16 cellular contexts compared by ENCODE assay signal in the genomic region with DNA sequence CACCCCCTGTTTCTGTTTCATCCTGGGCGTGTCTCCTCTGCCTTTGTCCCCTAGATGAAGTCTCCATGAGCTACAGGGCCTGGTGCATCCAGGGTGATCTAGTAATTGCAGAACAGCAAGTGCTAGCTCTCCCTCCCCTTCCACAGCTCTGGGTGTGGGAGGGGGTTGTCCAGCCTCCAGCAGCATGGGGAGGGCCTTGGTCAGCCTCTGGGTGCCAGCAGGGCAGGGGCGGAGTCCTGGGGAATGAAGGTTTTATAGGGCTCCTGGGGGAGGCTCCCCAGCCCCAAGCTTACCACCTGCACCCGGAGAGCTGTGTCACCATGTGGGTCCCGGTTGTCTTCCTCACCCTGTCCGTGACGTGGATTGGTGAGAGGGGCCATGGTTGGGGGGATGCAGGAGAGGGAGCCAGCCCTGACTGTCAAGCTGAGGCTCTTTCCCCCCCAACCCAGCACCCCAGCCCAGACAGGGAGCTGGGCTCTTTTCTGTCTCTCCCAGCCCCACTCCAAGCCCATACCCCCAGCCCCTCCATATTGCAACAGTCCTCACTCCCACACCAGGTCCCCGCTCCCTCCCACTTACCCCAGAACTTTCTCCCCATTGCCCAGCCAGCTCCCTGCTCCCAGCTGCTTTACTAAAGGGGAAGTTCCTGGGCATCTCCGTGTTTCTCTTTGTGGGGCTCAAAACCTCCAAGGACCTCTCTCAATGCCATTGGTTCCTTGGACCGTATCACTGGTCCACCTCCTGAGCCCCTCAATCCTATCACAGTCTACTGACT. TPM values are rescaled to one million over a fixed set of nuclear protein-coding genes. Genes with fewer than 3 reads are reported as not detected.
DNase-seq lines count a peak whose midpoint lies in the region; ATAC-seq, FAIRE-seq and TF ChIP-seq lines count a peak whose summit lies in the region.
"Had no signal": no experiment of that assay in that cellular context is flagged by ENCODE, and none has a peak within 500 bp of the region (broad histone marks: within the 10 kb centered on the region; RNA-seq: fewer than 3 reads in every experiment).

Gene KLK3 (plus strand): TSS at position 280 of the 775 bp plus-strand sequence. CDS start 41 bp downstream, at position 321.

- TF ChIP-seq CTCF in 22Rv1 (IDR thresholded peaks at IDR 0.05) (no peak), IMR-90 (conservative IDR thresholded peaks at IDR 0.05; ENCODE audit: low read depth, low read length) (no peak), astrocyte (IDR thresholded peaks at IDR 0.05; ENCODE audit: insufficient read depth, low read depth, low read length) (no peak), progenitor cell of endocrine pancreas (IDR thresholded peaks at IDR 0.05; ENCODE audit: unreplicated experiment) (no peak)

- no peaks in the 10 kb centered on the region for H3K4me1 ChIP-seq in IMR-90 (ENCODE audit: control insufficient read depth, insufficient read depth, low read length)
- H3K4me1 ChIP-seq in astrocyte (ENCODE audit: insufficient read depth, low read length) = no peaks in the 10 kb centered on the region
- H3K4me1 ChIP-seq: Caco-2 had no signal

- H4K5ac ChIP-seq in IMR-90 (ENCODE audit: low read depth, low read length) = no peak within 1 kb of the TSS

- no peak for ATAC-seq in IMR-90 (ENCODE audit: low read depth)
- no peak for ATAC-seq in GM19467 (IDR thresholded peaks at IDR 0.05; ENCODE audit: unreplicated experiment)
- ATAC-seq: GM23338 had no signal

- H3K27ac ChIP-seq in 22Rv1 = peak within 1 kb of the TSS; percentile 100
- H3K27ac ChIP-seq in IMR-90 (ENCODE audit: insufficient read depth, low read length) = no peak within 1 kb of the TSS
- H3K27ac ChIP-seq in astrocyte (ENCODE audit: low read depth, low read length) = no peak within 1 kb of the TSS

- peaks cover 8% of the 10 kb centered on the region for H3K9me3 Mint-ChIP-seq in astrocyte (ENCODE audit: unreplicated experiment)
- H3K9me3 Mint-ChIP-seq in progenitor cell of endocrine pancreas (ENCODE audit: low read depth) = no peaks in the 10 kb centered on the region
- H3K9me3 Mint-ChIP-seq: H9 had no signal

- no peaks in the 10 kb centered on the region for H3K79me2 ChIP-seq in astrocyte (ENCODE audit: insufficient read depth, low read length)

- no peak for TF ChIP-seq RAD21 in IMR-90 (IDR thresholded peaks at IDR 0.05; ENCODE audit: low read length)

- FAIRE-seq in astrocyte (lab: Jason Lieb, UNC) = no peak
- FAIRE-seq: A204.1 had no signal

- H3K56ac ChIP-seq in IMR-90 (ENCODE audit: extremely low read depth, insufficient read depth, low read length) = no peak within 1 kb of the TSS

- H4K8ac ChIP-seq in IMR-90 (ENCODE audit: low read depth in 2 of 2, low read length in 2 of 2) = no peak within 1 kb of the TSS

- H3K9me3 ChIP-seq in IMR-90 (ENCODE audit: control insufficient read depth, insufficient read depth, low read length) (no peaks in the 10 kb centered on the region), astrocyte (ENCODE audit: insufficient read depth, low read depth, low read length) (no peaks in the 10 kb centered on the region)
- H3K9me3 ChIP-seq: BE2C, Caco-2 had no signal

- H2BK120ac ChIP-seq in IMR-90 (ENCODE audit: low read depth, low read length) = no peak within 1 kb of the TSS

- H2AK5ac ChIP-seq in IMR-90 (ENCODE audit: low read depth, low read length) = no peak within 1 kb of the TSS

- 0% methylated on average over 1 of the region's 9 CpGs; no CpG with 5 or more reads in 1 of the 2 experiments for WGBS in IMR-90 (ENCODE audit: extremely low coverage in 2 of 2, insufficient read length in 1 of 2), 2 experiments

- dilution Hi-C loops in IMR-90 (cut with HindIII; ENCODE audit: low sequenced_read_pairs, unreplicated experiment) = no loop called here

- no peak within 1 kb of the TSS for H3K18ac ChIP-seq in IMR-90 (ENCODE audit: low read depth, low read length)

- no peak within 1 kb of the TSS for H2BK15ac ChIP-seq in IMR-90 (ENCODE audit: low read depth, low read length)

- POLR2A ChIA-PET in IMR-90 (lab: Charles Lee; ENCODE audit: unreplicated experiment) = no interaction called here

- no peak within 1 kb of the TSS for H3K4me3 ChIP-seq in IMR-90 (ENCODE audit: insufficient read depth, low read depth, low read length)
- H3K4me3 ChIP-seq in astrocyte (ENCODE audit: insufficient read depth, low read depth, low read length) = no peak within 1 kb of the TSS
- H3K4me3 ChIP-seq: GM23338 had no signal

- peaks cover 11% of the 10 kb centered on the region for H3K27me3 Mint-ChIP-seq in astrocyte (ENCODE audit: low read depth, unreplicated experiment)
- peaks cover 63% of the 10 kb centered on the region for H3K27me3 Mint-ChIP-seq in progenitor cell of endocrine pancreas

- H4K20me1 ChIP-seq in IMR-90 (ENCODE audit: insufficient read depth, low read length) (no peaks in the 10 kb centered on the region), astrocyte (ENCODE audit: insufficient read depth, low read length) (no peaks in the 10 kb centered on the region)

- DNase-seq in IMR-90 (no peak), astrocyte (ENCODE audit: low read depth) (no peak), progenitor cell of endocrine pancreas (ENCODE audit: low spot score, unreplicated experiment) (no peak), epidermal melanocyte (ENCODE audit: insufficient read length, low spot score) (no peak), CD1c-positive myeloid dendritic cell (ENCODE audit: extremely low spot score) (no peak), DMS53 treated with DMSO at 0.1 percent for 48 hours (lab: John Stamatoyannopoulos, UW; ENCODE audit: unreplicated experiment) (no peak)
- DNase-seq: BE2C; CD8-positive, alpha-beta memory T cell; H9 had no signal

- no peak within 1 kb of the TSS for H3K4me2 ChIP-seq in IMR-90 (ENCODE audit: low read depth, low read length)
- no peak within 1 kb of the TSS for H3K4me2 ChIP-seq in astrocyte (ENCODE audit: low read length)
- H3K4me2 ChIP-seq: GM23338 had no signal

- CTCF ChIA-PET in IMR-90 (lab: Yijun Ruan, JAX) = no interaction called here

- in situ Hi-C loops in IMR-90 (cut with MboI; ENCODE audit: low sequenced_read_pairs) = no loop called here

- H3K4ac ChIP-seq in IMR-90 (ENCODE audit: low read depth, low read length) = no peak within 1 kb of the TSS

- H2BK20ac ChIP-seq in IMR-90 (ENCODE audit: low read depth, low read length) = no peak within 1 kb of the TSS

- H3K27ac Mint-ChIP-seq in astrocyte (ENCODE audit: unreplicated experiment) (peak within 1 kb of the TSS; percentile 22), progenitor cell of endocrine pancreas (peak within 1 kb of the TSS; percentile 2)
- H3K27ac Mint-ChIP-seq: CD8-positive, alpha-beta memory T cell; GM23338; H9 had no signal

- no TSS peak for BruUV-seq in IMR-90 (replicated peaks; lab: Mats Ljungman, UMichigan)

- H3K36me3 ChIP-seq in IMR-90 (ENCODE audit: control insufficient read depth, insufficient read depth, low read length) (no peaks in the 10 kb centered on the region), astrocyte (ENCODE audit: insufficient read depth, low read length) (no peaks in the 10 kb centered on the region)
- H3K36me3 ChIP-seq: BE2C had no signal

- H2AFZ ChIP-seq in IMR-90 (replicated peaks; ENCODE audit: low read length, poor library complexity) = no peak within 1 kb of the TSS
- no peak within 1 kb of the TSS for H2AFZ ChIP-seq in astrocyte (ENCODE audit: low read depth, low read length)
- H2AFZ ChIP-seq: GM23338 had no signal

- H3K4me3 Mint-ChIP-seq in astrocyte (ENCODE audit: unreplicated experiment) = no peak within 1 kb of the TSS
- no peak within 1 kb of the TSS for H3K4me3 Mint-ChIP-seq in progenitor cell of endocrine pancreas (ENCODE audit: low read depth)
- H3K4me3 Mint-ChIP-seq: CD14-positive monocyte; CD8-positive, alpha-beta memory T cell; GM23338; H9 had no signal

- no peak within 1 kb of the TSS for H2BK5ac ChIP-seq in IMR-90 (ENCODE audit: low read depth, low read length, poor library complexity, severe bottlenecking)

- H3K36me3 Mint-ChIP-seq in astrocyte (ENCODE audit: low read depth, unreplicated experiment) (no peaks in the 10 kb centered on the region), progenitor cell of endocrine pancreas (ENCODE audit: insufficient read depth) (no peaks in the 10 kb centered on the region)
- H3K36me3 Mint-ChIP-seq: CD14-positive monocyte had no signal

- H3K9ac ChIP-seq in IMR-90 (ENCODE audit: low read depth, low read length) = no peak within 1 kb of the TSS
- H3K9ac ChIP-seq in astrocyte (ENCODE audit: low read length) = no peak within 1 kb of the TSS

- H3K4me1 Mint-ChIP-seq in astrocyte (ENCODE audit: low read depth, unreplicated experiment) (no peaks in the 10 kb centered on the region), progenitor cell of endocrine pancreas (ENCODE audit: low read depth) (peaks cover 6% of the 10 kb centered on the region)
- H3K4me1 Mint-ChIP-seq: CD14-positive monocyte; CD8-positive, alpha-beta memory T cell; GM23338 had no signal

- intact Hi-C loops in IMR-90 (cut with micrococcal nuclease) = no loop called here

- H3K79me1 ChIP-seq in IMR-90 (ENCODE audit: low read depth in 1 of 2, low read length in 2 of 2) = no peaks in the 10 kb centered on the region

- no peak within 1 kb of the TSS for H3K23ac ChIP-seq in IMR-90 (ENCODE audit: low read depth, low read length)

- H3K9me1 ChIP-seq in IMR-90 (ENCODE audit: insufficient read depth, low read length) = no peaks in the 10 kb centered on the region

- peaks cover 4% of the 10 kb centered on the region; the same call in 1 of the 2 replicates for H3K27me3 ChIP-seq in IMR-90 (ENCODE audit: control insufficient read depth, insufficient read depth, low read length)
- H3K27me3 ChIP-seq in astrocyte (ENCODE audit: insufficient read depth, low read length) = no peaks in the 10 kb centered on the region
- H3K27me3 ChIP-seq: BE2C had no signal

- peak within 1 kb of the TSS; percentile 55 for H2AK9ac ChIP-seq in IMR-90 (replicated peaks; ENCODE audit: low read depth, low read length, poor library complexity)

- no peak for TF ChIP-seq POLR2A in IMR-90 (IDR thresholded peaks at IDR 0.05; ENCODE audit: low read depth, low read length)

- H4K91ac ChIP-seq in IMR-90 (ENCODE audit: insufficient read depth, low read depth, low read length) = no peak within 1 kb of the TSS

- H3K14ac ChIP-seq in IMR-90 (replicated peaks; ENCODE audit: low read depth, low read length) = no peak within 1 kb of the TSS

TF ChIP-seq in IMR-90, 13 proteins besides CTCF, POLR2A, EP300 and RAD21 (continues in another document):
- TF ChIP-seq RFX5 (IDR thresholded peaks at IDR 0.05; ENCODE audit: low read depth, low read length) (no peak), CEBPB (IDR thresholded peaks at IDR 0.05; ENCODE audit: low read depth, low read length) (no peak), MXI1 (IDR thresholded peaks at IDR 0.05; ENCODE audit: borderline replicate concordance, low read depth, low read length) (no peak), MAZ (IDR thresholded peaks at IDR 0.05; ENCODE audit: borderline replicate concordance, low read depth, low read length) (no peak), BHLHE40 (IDR thresholded peaks at IDR 0.05; ENCODE audit: low read depth, low read length) (no peak), MAFK (IDR thresholded peaks at IDR 0.05; ENCODE audit: low read depth, low read length) (no peak)

RNA-seq across cellular contexts. Expression of gene KLK3, which starts in this region (rescaled TPM):
- not detected in 2 replicates for total RNA-seq in IMR-90 (2012; rRNA removed)
- polyA plus RNA-seq in IMR-90 (2012; rRNA removed) = not detected in 2 replicates
- not detected in 2 replicates for polyA plus RNA-seq in IMR-90 (2012; cell fraction: cytosol; rRNA removed)
- polyA plus RNA-seq in IMR-90 (2012; cell fraction: nucleus; rRNA removed; ENCODE audit: low replicate concordance) = not detected in 2 replicates
- total RNA-seq in astrocyte = not detected in 2 replicates
- total RNA-seq in progenitor cell of endocrine pancreas = not detected in 2 replicates
- total RNA-seq: Caco-2; CD8-positive, alpha-beta memory T cell; GM23338; H9 had no signal
- polyA plus RNA-seq: AG04450; CD14-positive monocyte; CD8-positive, alpha-beta memory T cell had no signal
